8 cellular contexts compared by ENCODE assay signal in genomic region chr5:171386861-171387254, GRCh38. TPM values are rescaled to one million over a fixed set of nuclear protein-coding genes. Genes with fewer than 3 reads are reported as not detected.
DNase-seq lines count a peak whose midpoint lies in the region; TF ChIP-seq lines count a peak whose summit lies in the region.

No MANE protein-coding gene starts in this region.

- H3K27ac Mint-ChIP-seq in chondrocyte (ENCODE audit: unreplicated experiment): peak overlapping the region; percentile 99

- peaks cover 10% of the 10 kb centered on the region for H3K36me3 Mint-ChIP-seq in chondrocyte (ENCODE audit: low read depth)

- peaks cover 13% of the 10 kb centered on the region for H3K4me1 ChIP-seq in muscle layer of colon (ENCODE audit: insufficient read depth, low read length)

- peaks cover 33% of the 10 kb centered on the region for H3K4me1 Mint-ChIP-seq in chondrocyte (ENCODE audit: low read depth)

- DNase-seq in GM12864 (ENCODE audit: low read depth): no peak
- DNase-seq in MG63: no peak
- no peak for DNase-seq in chondrocyte (ENCODE audit: low spot score)
- DNase-seq in kidney glomerular epithelial cell (lab: John Stamatoyannopoulos, UW): no peak
- no peak for DNase-seq in H4 (ENCODE audit: low spot score)
- no peak for DNase-seq in NCI-H1092 (lab: John Stamatoyannopoulos, UW)
- DNase-seq in activated CD8-positive, alpha-beta memory T cell treated with anti-CD3 and anti-CD28 coated beads, Interleukin-2, amount 50 U/mL, for 48 hours: no peak

- H3K4me3 Mint-ChIP-seq in chondrocyte (ENCODE audit: unreplicated experiment): peak overlapping the region; percentile 96

- H3K9me3 ChIP-seq in MG63 (no peaks in the 10 kb centered on the region), muscle layer of colon (ENCODE audit: low read length) (no peaks in the 10 kb centered on the region)

- H3K27me3 Mint-ChIP-seq in chondrocyte (ENCODE audit: low read depth): no peaks in the 10 kb centered on the region

- H3K27ac ChIP-seq in muscle layer of colon (ENCODE audit: low read depth, low read length): peak overlapping the region; percentile 43

- H3K36me3 ChIP-seq in MG63 (peaks cover 42% of the 10 kb centered on the region), muscle layer of colon (ENCODE audit: insufficient read depth, low read length) (peaks cover 5% of the 10 kb centered on the region)

- H3K4me3 ChIP-seq in GM12864 (ENCODE audit: low read depth, low read length) (peak overlapping the region; percentile 84), MG63 (peak overlapping the region; percentile 96), muscle layer of colon (ENCODE audit: low read depth in 1 of 2, low read length in 2 of 2) (peak overlapping the region; percentile 47 to 94)

- H3K9me3 Mint-ChIP-seq in chondrocyte (ENCODE audit: low read depth): no peaks in the 10 kb centered on the region

- no peak for TF ChIP-seq CTCF in GM12864 (IDR thresholded peaks at IDR 0.05; ENCODE audit: low read depth, low read length, missing control alignments)
- no peak for TF ChIP-seq CTCF in chondrocyte (IDR thresholded peaks at IDR 0.05)

- H3K27me3 ChIP-seq in MG63: no peaks in the 10 kb centered on the region
- H3K27me3 ChIP-seq in muscle layer of colon (ENCODE audit: control insufficient read depth in 1 of 2, insufficient read depth in 2 of 2, low read length in 2 of 2): no peaks in the 10 kb centered on the region

- H3K9ac ChIP-seq in muscle layer of colon (ENCODE audit: low read length): peak overlapping the region; percentile 85

RNA-seq across cellular contexts. Expression of gene NPM1, which starts 0.8 kb away (rescaled TPM):
- total RNA-seq in MG63 (2014; rRNA removed; shearing (Covaris generic); ENCODE audit: low replicate concordance): 3,857 and 4,723 TPM in 2 replicates
- 774 to 814 TPM (median 795 TPM) in 3 replicates for total RNA-seq in chondrocyte
- 2,050 and 2,786 TPM in 2 replicates for total RNA-seq in H4 (2014; rRNA removed; shearing (Covaris generic))

RNA-seq across cellular contexts. Expression of gene FGF18, which starts 32.6 kb away (rescaled TPM):
- 7.8 and 11.2 TPM in 2 replicates for total RNA-seq in MG63 (2014; rRNA removed; shearing (Covaris generic); ENCODE audit: low replicate concordance)
- total RNA-seq in chondrocyte: 1.7 to 18.1 TPM (median 2.1 TPM) in 3 replicates
- not detected in 2 replicates for total RNA-seq in H4 (2014; rRNA removed; shearing (Covaris generic))
